12 cellular contexts compared by ENCODE assay signal in the genomic region with DNA sequence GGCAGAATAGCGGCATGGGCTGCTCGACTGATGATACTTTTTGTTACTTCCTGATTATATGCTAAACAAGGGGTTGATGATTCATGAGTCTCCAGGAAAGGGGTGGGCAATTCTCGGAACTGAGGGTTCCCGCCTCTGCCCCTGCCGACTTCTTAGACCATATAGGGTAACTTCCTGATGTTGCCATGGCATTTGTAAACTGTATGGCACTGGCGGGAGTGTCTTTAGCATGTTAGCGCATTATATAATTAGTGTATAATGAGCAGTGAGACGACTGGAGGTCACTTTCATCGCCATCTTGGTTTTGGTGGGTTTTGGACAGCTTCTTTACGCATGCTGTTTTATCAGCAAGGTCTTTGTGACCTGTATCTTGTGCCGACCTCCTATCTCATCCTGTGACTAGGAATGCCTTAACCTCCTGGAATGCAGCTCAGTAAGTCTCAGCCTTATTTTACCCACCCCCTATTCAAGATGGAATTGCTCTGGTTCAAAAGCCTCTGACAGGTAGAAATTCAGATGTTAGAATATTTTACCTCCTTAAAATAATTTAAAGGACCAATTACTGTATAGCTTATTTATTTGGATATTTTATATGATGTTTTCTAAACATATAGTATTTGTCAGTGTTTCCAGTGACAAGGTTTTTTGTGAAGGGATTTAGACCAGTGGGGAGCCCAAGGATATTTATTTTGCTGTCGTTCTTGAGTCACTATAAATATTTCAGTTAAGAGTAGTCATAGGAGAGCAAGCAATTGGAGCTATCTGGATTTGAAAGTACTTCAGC.
DNase-seq lines count a peak whose midpoint lies in the region; ATAC-seq and TF ChIP-seq lines count a peak whose summit lies in the region.
"Had no signal": no experiment of that assay in that cellular context is flagged by ENCODE, and none has a peak within 500 bp of the region (broad histone marks: within the 10 kb centered on the region; RNA-seq: fewer than 3 reads in every experiment).

No MANE protein-coding gene starts in this region.

- no peak for TF ChIP-seq CTCF in mucosa of descending colon (IDR thresholded peaks at IDR 0.05)
- no peak for TF ChIP-seq CTCF in natural killer cell (IDR thresholded peaks at IDR 0.05)

- H3K4me1 ChIP-seq in mucosa of descending colon (ENCODE audit: low read depth) = no peaks in the 10 kb centered on the region

- H3K4me3 Mint-ChIP-seq in activated T-helper 17 cell treated with anti-CD3 and anti-CD28 coated beads, Interleukin-2, amount 50 U/mL, for 72 hours = peak overlapping the region; percentile 48
- no peak overlapping the region for H3K4me3 Mint-ChIP-seq in natural killer cell

- intact Hi-C loops in mucosa of descending colon (cut with DNase I, micrococcal nuclease) (no loop called here), natural killer cell (cut with micrococcal nuclease) (no loop called here)

- no peak overlapping the region for H3K4me3 ChIP-seq in mucosa of descending colon
- H3K4me3 ChIP-seq: transverse colon had no signal

- peaks cover 5% of the 10 kb centered on the region for H3K36me3 Mint-ChIP-seq in activated T-helper 17 cell treated with anti-CD3 and anti-CD28 coated beads, Interleukin-2, amount 50 U/mL, for 72 hours (ENCODE audit: low read depth)
- no peaks in the 10 kb centered on the region for H3K36me3 Mint-ChIP-seq in natural killer cell

- DNase-seq in CMK (ENCODE audit: low read depth) (peak; percentile 65), NCI-H146 treated with DMSO at 0.1 percent for 48 hours (lab: John Stamatoyannopoulos, UW; ENCODE audit: unreplicated experiment) (peak; percentile 55), mucosa of descending colon (no peak), natural killer cell (no peak)
- DNase-seq: DMS79 treated with DMSO at 0.1 percent for 48 hours, NCI-H1105, nucleus accumbens, transverse colon had no signal

- peaks cover 10% of the 10 kb centered on the region for H3K9me3 Mint-ChIP-seq in activated T-helper 17 cell treated with anti-CD3 and anti-CD28 coated beads, Interleukin-2, amount 50 U/mL, for 72 hours
- no peaks in the 10 kb centered on the region for H3K9me3 Mint-ChIP-seq in natural killer cell

- H3K27ac Mint-ChIP-seq in activated T-helper 17 cell treated with anti-CD3 and anti-CD28 coated beads, Interleukin-2, amount 50 U/mL, for 72 hours = peak overlapping the region; percentile 60
- H3K27ac Mint-ChIP-seq in natural killer cell = no peak overlapping the region

- no peaks in the 10 kb centered on the region for H3K9me3 ChIP-seq in mucosa of descending colon
- H3K9me3 ChIP-seq: transverse colon had no signal

- H3K27me3 Mint-ChIP-seq in activated T-helper 17 cell treated with anti-CD3 and anti-CD28 coated beads, Interleukin-2, amount 50 U/mL, for 72 hours = no peaks in the 10 kb centered on the region
- peaks cover 0 to 13% of the 10 kb centered on the region in 2 donors for H3K27me3 Mint-ChIP-seq in natural killer cell (ENCODE audit: low read depth in 2 of 2)

- peaks cover 24% of the 10 kb centered on the region for H3K4me1 Mint-ChIP-seq in activated T-helper 17 cell treated with anti-CD3 and anti-CD28 coated beads, Interleukin-2, amount 50 U/mL, for 72 hours
- no peaks in the 10 kb centered on the region for H3K4me1 Mint-ChIP-seq in natural killer cell

- no peaks in the 10 kb centered on the region for H3K36me3 ChIP-seq in mucosa of descending colon (ENCODE audit: low read depth)
- H3K36me3 ChIP-seq: transverse colon had no signal

- ATAC-seq in activated T-helper 17 cell treated with anti-CD3 and anti-CD28 coated beads, Interleukin-2, amount 50 U/mL, for 72 hours (replicated peaks) = peak; percentile 42
- ATAC-seq in mucosa of descending colon (peak; percentile 34), GM18498 (IDR thresholded peaks at IDR 0.05; ENCODE audit: unreplicated experiment) (no peak), HG03097 (IDR thresholded peaks at IDR 0.05; ENCODE audit: low FRiP score, unreplicated experiment) (no peak), natural killer cell (no peak), HG02623 (IDR thresholded peaks at IDR 0.05; ENCODE audit: unreplicated experiment) (no peak)

Comparison
In these comparisons a context has a peak if more than half of its experiments do, and no peak if none do; other contexts are left out.
1. DNase-seq: peak in CMK (single experiment) and NCI-H146 treated with DMSO at 0.1 percent for 48 hours (single experiment); none in mucosa of descending colon (0 of 3) and natural killer cell (single experiment).
2. ATAC-seq: peak in activated T-helper 17 cell treated with anti-CD3 and anti-CD28 coated beads, Interleukin-2, amount 50 U/mL, for 72 hours (single experiment) and mucosa of descending colon (single experiment); none in GM18498 (single experiment), HG03097 (single experiment), natural killer cell (0 of 3) and HG02623 (single experiment).